ENCODE assay signal across 8 cellular contexts in the genomic region with DNA sequence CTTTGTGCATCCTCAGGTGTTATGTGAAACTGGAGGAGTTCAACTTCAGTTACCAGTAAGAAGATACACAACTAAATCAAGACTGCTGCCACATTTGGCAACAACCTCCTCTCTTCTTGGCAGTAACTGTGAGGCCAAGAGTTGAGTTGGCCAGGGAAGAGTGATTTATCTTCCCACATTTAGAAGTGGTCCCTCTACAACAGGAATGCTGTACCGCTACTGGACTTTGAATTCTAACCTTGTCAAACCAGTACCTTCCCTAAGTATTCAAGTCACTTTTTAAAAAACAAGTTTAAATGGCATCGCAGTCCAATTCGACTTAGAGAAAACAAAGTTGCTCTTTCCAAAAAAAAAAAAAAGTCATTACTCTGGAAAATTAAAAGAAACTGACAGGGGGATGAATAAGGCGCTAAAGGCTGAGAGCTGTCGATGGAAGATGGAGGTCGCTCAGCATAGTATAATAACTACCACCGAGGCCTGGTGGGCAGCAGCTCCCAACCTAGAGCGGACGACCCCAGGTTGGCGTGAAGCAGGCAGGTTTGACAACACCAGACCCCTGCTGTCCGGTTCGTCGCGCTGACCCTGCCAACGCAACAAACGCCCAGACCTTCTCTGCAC. TPM values are rescaled to one million over a fixed set of nuclear protein-coding genes. Genes with fewer than 3 reads are reported as not detected.
A peak's percentile ranks its signal among the peaks of the same experiment; 100 is the strongest.
DNase-seq lines count a peak whose midpoint lies in the region; ATAC-seq, FAIRE-seq and TF ChIP-seq lines count a peak whose summit lies in the region.

No MANE protein-coding gene starts in this region.

- peak overlapping the region; percentile 90 to 99 (median 97) for H3K27ac ChIP-seq in heart left ventricle

- no peak for FAIRE-seq in GM12891 (lab: Jason Lieb, UNC)

- TF ChIP-seq CTCF in heart left ventricle (IDR thresholded peaks at IDR 0.05) (no peak), progenitor cell of endocrine pancreas (IDR thresholded peaks at IDR 0.05; ENCODE audit: unreplicated experiment) (no peak)

- H3K4me3 ChIP-seq in GM08714 (ENCODE audit: low read length) (peak overlapping the region; percentile 55), heart left ventricle (peak overlapping the region; percentile 71 to 96 (median 88))

- H3K27me3 Mint-ChIP-seq in progenitor cell of endocrine pancreas, result no peaks in the 10 kb centered on the region

- H3K4me3 Mint-ChIP-seq in progenitor cell of endocrine pancreas (ENCODE audit: low read depth), result peak overlapping the region; percentile 94

- peaks cover 47% of the 10 kb centered on the region for H3K4me1 Mint-ChIP-seq in progenitor cell of endocrine pancreas (ENCODE audit: low read depth)

- no peak for DNase-seq in activated naive CD4-positive, alpha-beta T cell treated with anti-CD3 and anti-CD28 coated beads, Interleukin-2, amount 50 U/mL, for 72 hours (ENCODE audit: low spot score in 2 of 2)
- DNase-seq in heart left ventricle (peak in 4 of 5 donors; percentile 41 to 47 (median 44)), progenitor cell of endocrine pancreas (ENCODE audit: low spot score, unreplicated experiment) (no peak), GM12891 (ENCODE audit: insufficient read length, low spot score) (no peak), foreskin melanocyte (no peak)
- DNase-seq in stimulated activated naive CD4-positive, alpha-beta T cell treated with Interleukin-2 at 50 U/mL for 16 hours (lab: John Stamatoyannopoulos, UW), result no peak

- intact Hi-C loops in heart left ventricle (cut with DNase I), result loop anchor here in 8 of 10 donors (2.0 to 10.0 kb wide), 10 partner anchors 34 to 261 kb away; no protein-coding TSS in a partner anchor

- no peaks in the 10 kb centered on the region for H3K36me3 ChIP-seq in heart left ventricle

- peak; percentile 8 for ATAC-seq in HG03460 (IDR thresholded peaks at IDR 0.05; ENCODE audit: unreplicated experiment)
- ATAC-seq in activated naive CD4-positive, alpha-beta T cell treated with anti-CD3 and anti-CD28 coated beads, Interleukin-2, amount 50 U/mL, for 72 hours, result no peak
- peak; percentile 33 to 60 (median 51) for ATAC-seq in heart left ventricle

- 0 to 2% (median 1%) methylated on average over 16 of the region's 16 CpGs for WGBS in heart left ventricle, 4 donors

- H3K36me3 Mint-ChIP-seq in activated naive CD4-positive, alpha-beta T cell treated with anti-CD3 and anti-CD28 coated beads, Interleukin-2, amount 50 U/mL, for 72 hours, result peaks cover 7 to 9% of the 10 kb centered on the region in 2 donors
- H3K36me3 Mint-ChIP-seq in progenitor cell of endocrine pancreas (ENCODE audit: insufficient read depth), result no peaks in the 10 kb centered on the region

- no peaks in the 10 kb centered on the region for H3K27me3 ChIP-seq in heart left ventricle

- H3K27ac Mint-ChIP-seq in activated naive CD4-positive, alpha-beta T cell treated with anti-CD3 and anti-CD28 coated beads, Interleukin-2, amount 50 U/mL, for 72 hours, result peak overlapping the region; percentile 82 to 90
- peak overlapping the region; percentile 99 for H3K27ac Mint-ChIP-seq in progenitor cell of endocrine pancreas

- no peaks in the 10 kb centered on the region for H3K9me3 ChIP-seq in heart left ventricle

- H3K4me1 ChIP-seq in heart left ventricle, result peaks cover 3 to 73% (median 54%) of the 10 kb centered on the region in 12 donors

- no peaks in the 10 kb centered on the region for H3K9me3 Mint-ChIP-seq in activated naive CD4-positive, alpha-beta T cell treated with anti-CD3 and anti-CD28 coated beads, Interleukin-2, amount 50 U/mL, for 72 hours
- H3K9me3 Mint-ChIP-seq in progenitor cell of endocrine pancreas (ENCODE audit: low read depth), result no peaks in the 10 kb centered on the region

- TF ChIP-seq POLR2A in heart left ventricle (IDR thresholded peaks at IDR 0.05) (no peak), GM12891 (IDR thresholded peaks at IDR 0.05; ENCODE audit: low read depth, low read length) (no peak)

TF ChIP-seq in GM12891, 5 proteins besides CTCF, POLR2A, EP300 and RAD21:
- TF ChIP-seq POU2F2 (IDR thresholded peaks at IDR 0.05; ENCODE audit: low read depth, low read length), result no peak
- TF ChIP-seq POLR2AphosphoS5 (IDR thresholded peaks at IDR 0.05; ENCODE audit: low read depth, low read length), result no peak
- no peak for TF ChIP-seq PAX5 (IDR thresholded peaks at IDR 0.05; ENCODE audit: insufficient read depth, low read length, severe bottlenecking)
- TF ChIP-seq TAF1 (IDR thresholded peaks at IDR 0.05; ENCODE audit: low read depth, low read length), result no peak
- TF ChIP-seq SPI1 (IDR thresholded peaks at IDR 0.05; ENCODE audit: low read depth, low read length), result no peak

RNA-seq across cellular contexts. Expression of a gene that starts 1.0 kb away (rescaled TPM):
- total RNA-seq in activated naive CD4-positive, alpha-beta T cell treated with anti-CD3 and anti-CD28 coated beads, Interleukin-2, amount 50 U/mL, for 72 hours, result 10 to 100 TPM; 16.1 to 17.7 TPM
- 10 to 100 TPM; 26.2 to 45.4 (median 33.7) TPM for total RNA-seq in heart left ventricle
- polyA plus RNA-seq in heart left ventricle, result 10 to 100 TPM; 14.5 to 20.3 TPM
- total RNA-seq in progenitor cell of endocrine pancreas, result 60.0 and 63.6 TPM in 2 replicates
- polyA plus RNA-seq in GM12891 (2012; ENCODE audit: low read depth, missing spikeins), result 2.2 TPM

Comparison
In these comparisons a context has a peak if more than half of its experiments do, and no peak if none do; other contexts are left out.
1. ATAC-seq: peak in HG03460 (single experiment) and heart left ventricle (4 of 4); none in activated naive CD4-positive, alpha-beta T cell treated with anti-CD3 and anti-CD28 coated beads, Interleukin-2, amount 50 U/mL, for 72 hours (0 of 2).
2. DNase-seq: peak in heart left ventricle (4 of 5); none in activated naive CD4-positive, alpha-beta T cell treated with anti-CD3 and anti-CD28 coated beads, Interleukin-2, amount 50 U/mL, for 72 hours (0 of 2), progenitor cell of endocrine pancreas (single experiment), GM12891 (single experiment), foreskin melanocyte (single experiment) and stimulated activated naive CD4-positive, alpha-beta T cell treated with Interleukin-2 at 50 U/mL for 16 hours (single experiment).